ENCODE assay signal across 15 cellular contexts in genomic region chr7:149071182-149071635, GRCh38. TPM values are rescaled to one million over a fixed set of nuclear protein-coding genes. Genes with fewer than 3 reads are reported as not detected.
A peak's percentile ranks its signal among the peaks of the same experiment; 100 is the strongest.
DNase-seq lines count a peak whose midpoint lies in the region; ATAC-seq and TF ChIP-seq lines count a peak whose summit lies in the region.
"Had no signal": no experiment of that assay in that cellular context is flagged by ENCODE, and none has a peak within 500 bp of the region (broad histone marks: within the 10 kb centered on the region; RNA-seq: fewer than 3 reads in every experiment).

No MANE protein-coding gene starts in this region.

- POLR2A ChIA-PET in CD8-positive, alpha-beta T cell (lab: Charles Lee): no interaction called here
- POLR2A ChIA-PET in HCT116 (lab: Charles Lee) (interaction anchor here (0.9 kb wide), 1 partner anchor 13 kb away, joined by 3 read pairs; no protein-coding TSS in a partner anchor), WTC11 (lab: Charles Lee) (interaction anchor here (0.6 to 1.1 kb wide), 3 partner anchors 19 to 55 kb away, joined by 3 to 4 read pairs (median 3); partner anchors contain the start of genes PDIA4 and ZNF425)

- no CpG with 5 or more reads among the region's 29 CpGs for WGBS in neuronal stem cell (ENCODE audit: extremely low coverage in 2 of 2, insufficient read length in 2 of 2, insufficient replicate concordance in 1 of 2), 2 donors
- 95 to 97% methylated on average over 25 to 29 of the region's 29 CpGs for WGBS in lower leg skin, 2 donors

- CTCF ChIA-PET in CD8-positive, alpha-beta T cell (lab: Charles Lee): interaction anchor here (0.9 kb wide), 1 partner anchor 66 kb away, joined by 3 read pairs; no protein-coding TSS in a partner anchor
- CTCF ChIA-PET in HCT116 (lab: Charles Lee): interaction anchor here (0.5 to 1.6 kb wide), 7 partner anchors 13 to 355 kb away, joined by 3 to 6 read pairs (median 3); partner anchors contain the start of gene ZNF425
- CTCF ChIA-PET in WTC11 (lab: Charles Lee): interaction anchor here (0.5 to 2.5 kb wide), 36 partner anchors 9 to 382 kb away, joined by 3 to 18 read pairs (median 4); partner anchors contain the start of genes PDIA4, ZNF282, ZNF398 and ZNF425

- no peak for TF ChIP-seq CTCF in CD8-positive, alpha-beta T cell (IDR thresholded peaks at IDR 0.05)
- TF ChIP-seq CTCF in HCT116 (IDR thresholded peaks at IDR 0.05 in 2 of 3, conservative IDR thresholded peaks at IDR 0.05 in 1 of 3; ENCODE audit: borderline replicate concordance in 1 of 3, insufficient read depth in 1 of 3, low read depth in 2 of 3, low read length in 2 of 3) (no peak), WTC11 (IDR thresholded peaks at IDR 0.05) (no peak), lower leg skin (IDR thresholded peaks at IDR 0.05) (no peak)

- intact Hi-C loops in CD8-positive, alpha-beta T cell (cut with DNase I, micrococcal nuclease): no loop called here
- intact Hi-C loops in HCT116 (cut with micrococcal nuclease): no loop called here
- intact Hi-C loops in lower leg skin (cut with DNase I; ENCODE audit: low total_unique reads): no loop called here

- no peak for DNase-seq in CD8-positive, alpha-beta T cell
- DNase-seq in HCT116 (ENCODE audit: low read depth, low spot score) (no peak), WTC11 (ENCODE audit: low spot score) (no peak), neuronal stem cell (ENCODE audit: low spot score) (no peak), lower leg skin (ENCODE audit: low spot score in 2 of 2) (no peak), NCI-H1105 (lab: John Stamatoyannopoulos, UW) (no peak)
- DNase-seq: activated B cell treated with CpG ODN at 0.5 μM for 24 hours, body of pancreas, foreskin keratinocyte, NCI-H510A treated with DMSO at 0.1 percent for 48 hours had no signal

- no peaks in the 10 kb centered on the region for H4K20me1 ChIP-seq in HCT116 (ENCODE audit: insufficient read depth)

- H3K4ac ChIP-seq in neuronal stem cell (ENCODE audit: low read length): no peak overlapping the region

- no peaks in the 10 kb centered on the region for H3K4me1 ChIP-seq in CD8-positive, alpha-beta T cell (ENCODE audit: insufficient read depth, low read length)
- H3K4me1 ChIP-seq in HCT116 (ENCODE audit: control insufficient read depth in 1 of 2, insufficient read depth in 2 of 2, low read length in 2 of 2) (peaks cover 4 to 26% of the 10 kb centered on the region in 2 experiments; a peak in 3 of 4 replicates), neuronal stem cell (ENCODE audit: control insufficient read depth in 2 of 2, insufficient read depth in 1 of 2, low read depth in 1 of 2, low read length in 2 of 2) (no peaks in the 10 kb centered on the region)
- H3K4me1 ChIP-seq: body of pancreas had no signal

- H3K9me3 ChIP-seq in CD8-positive, alpha-beta T cell (ENCODE audit: low read length): no peaks in the 10 kb centered on the region
- no peaks in the 10 kb centered on the region for H3K9me3 ChIP-seq in HCT116 (ENCODE audit: control insufficient read depth in 1 of 2, insufficient read depth in 1 of 2, low read depth in 1 of 2, low read length in 2 of 2)
- H3K9me3 ChIP-seq in neuronal stem cell (replicated peaks in 1 of 2; ENCODE audit: control insufficient read depth in 2 of 2, insufficient read depth in 1 of 2, low read depth in 1 of 2, low read length in 2 of 2): no peaks in the 10 kb centered on the region
- H3K9me3 ChIP-seq: body of pancreas, SK-N-SH had no signal

- no peaks in the 10 kb centered on the region for H3K27me3 Mint-ChIP-seq in CD8-positive, alpha-beta T cell (ENCODE audit: low read depth)
- H3K27me3 Mint-ChIP-seq in WTC11 (ENCODE audit: low read depth): no peaks in the 10 kb centered on the region
- H3K27me3 Mint-ChIP-seq: activated B cell treated with CpG ODN at 0.5 μM for 24 hours; activated naive CD8-positive, alpha-beta T cell treated with anti-CD3 and anti-CD28 coated beads, Interleukin-2, amount 10 ng/mL, durations not matched to agents 7 days and 5 days had no signal

- peaks cover 18% of the 10 kb centered on the region for H3K36me3 ChIP-seq in CD8-positive, alpha-beta T cell (ENCODE audit: insufficient read depth, low read length)
- H3K36me3 ChIP-seq in HCT116 (ENCODE audit: control insufficient read depth in 1 of 2, insufficient read depth in 2 of 2, low read length in 2 of 2) (peaks cover 4 to 20% of the 10 kb centered on the region in 2 experiments; a peak in 3 of 4 replicates), neuronal stem cell (replicated peaks in 1 of 2; ENCODE audit: control insufficient read depth in 2 of 2, insufficient read depth in 2 of 2, low read length in 2 of 2) (peaks cover 29 to 78% of the 10 kb centered on the region in 2 donors)

- H3K4me2 ChIP-seq in HCT116 (ENCODE audit: low read length): peak overlapping the region; percentile 92
- H3K4me2 ChIP-seq in neuronal stem cell (ENCODE audit: insufficient read depth, low read length, poor library complexity, severe bottlenecking): no peak overlapping the region
- H3K4me2 ChIP-seq: hepatocyte, SK-N-SH had no signal

- peak; percentile 17 for ATAC-seq in CD8-positive, alpha-beta T cell
- ATAC-seq in HCT116 (no peak), WTC11 (no peak), GM21825 (IDR thresholded peaks at IDR 0.05; ENCODE audit: unreplicated experiment) (no peak)
- ATAC-seq: body of pancreas had no signal

- no peaks in the 10 kb centered on the region for H3K9me3 Mint-ChIP-seq in CD8-positive, alpha-beta T cell
- no peaks in the 10 kb centered on the region for H3K9me3 Mint-ChIP-seq in WTC11
- H3K9me3 Mint-ChIP-seq: activated B cell treated with CpG ODN at 0.5 μM for 24 hours; activated naive CD8-positive, alpha-beta T cell treated with anti-CD3 and anti-CD28 coated beads, Interleukin-2, amount 10 ng/mL, durations not matched to agents 7 days and 5 days; activated T-helper 2 cell treated with anti-CD3 and anti-CD28 coated beads, Interferon-gamma antibody, Interleukin-2, Interleukin-4, amounts not matched to agents 10 μg/mL and 5 μg/mL and 100 μg/mL, durations not matched to agents 14 hours and 24 hours and 36 hours had no signal

- no peak overlapping the region for H2BK5ac ChIP-seq in neuronal stem cell (ENCODE audit: low read length)

- BruUV-seq in HCT116 (replicated peaks; lab: Mats Ljungman, UMichigan): no TSS peak

- no peak overlapping the region for H2BK15ac ChIP-seq in neuronal stem cell (ENCODE audit: low read length)

- H2AFZ ChIP-seq in HCT116 (ENCODE audit: low read depth, low read length, poor library complexity, severe bottlenecking): no peak overlapping the region
- H2AFZ ChIP-seq in neuronal stem cell (ENCODE audit: low read length): no peak overlapping the region
- H2AFZ ChIP-seq: hepatocyte had no signal

- H3K79me2 ChIP-seq in HCT116 (ENCODE audit: insufficient read depth, low read length): peaks cover 40% of the 10 kb centered on the region
- H3K79me2 ChIP-seq: hepatocyte had no signal

- H3K23ac ChIP-seq in neuronal stem cell (ENCODE audit: low read depth, low read length, poor library complexity): no peak overlapping the region

- no peak overlapping the region for H2BK12ac ChIP-seq in neuronal stem cell (ENCODE audit: low read length)

- H3K18ac ChIP-seq in neuronal stem cell (ENCODE audit: low read length): no peak overlapping the region

- no peak overlapping the region for H3K4me3 ChIP-seq in CD8-positive, alpha-beta T cell (ENCODE audit: low read depth, low read length)
- peak overlapping the region; percentile 68 to 77 for H3K4me3 ChIP-seq in HCT116 (replicated peaks in 1 of 2; ENCODE audit: low read depth in 1 of 2, low read length in 2 of 2)
- no peak overlapping the region for H3K4me3 ChIP-seq in neuronal stem cell (ENCODE audit: low read length in 2 of 2)
- no peak overlapping the region for H3K4me3 ChIP-seq in lower leg skin (ENCODE audit: low read depth, poor library complexity, severe bottlenecking)
- H3K4me3 ChIP-seq: body of pancreas, hepatocyte had no signal

- H3K27ac Mint-ChIP-seq in CD8-positive, alpha-beta T cell: no peak overlapping the region
- no peak overlapping the region; the same call in 1 of the 2 replicates for H3K27ac Mint-ChIP-seq in WTC11
- H3K27ac Mint-ChIP-seq: activated B cell treated with CpG ODN at 0.5 μM for 24 hours; activated naive CD8-positive, alpha-beta T cell treated with anti-CD3 and anti-CD28 coated beads, Interleukin-2, amount 10 ng/mL, durations not matched to agents 7 days and 5 days had no signal

- no peak overlapping the region for H4K8ac ChIP-seq in neuronal stem cell (ENCODE audit: low read depth, low read length)

- peaks cover 3% of the 10 kb centered on the region for H3K4me1 Mint-ChIP-seq in CD8-positive, alpha-beta T cell (ENCODE audit: low read depth)
- peaks cover 7% of the 10 kb centered on the region; the same call in 1 of the 2 replicates for H3K4me1 Mint-ChIP-seq in WTC11

- no peak overlapping the region for H2BK120ac ChIP-seq in neuronal stem cell (ENCODE audit: low read depth, low read length)

- H3K9ac ChIP-seq in HCT116 (ENCODE audit: low read length): peak overlapping the region; percentile 79
- peak overlapping the region; percentile 44 for H3K9ac ChIP-seq in neuronal stem cell (ENCODE audit: low read depth, low read length, poor library complexity)
- H3K9ac ChIP-seq: SK-N-SH had no signal

- no peaks in the 10 kb centered on the region for H3K9me2 ChIP-seq in HCT116 (ENCODE audit: insufficient read depth)
- H3K9me2 ChIP-seq: SK-N-SH had no signal

- no peak overlapping the region for H2AK5ac ChIP-seq in neuronal stem cell (ENCODE audit: low read depth, low read length)

- peaks cover 9% of the 10 kb centered on the region for H3K79me1 ChIP-seq in neuronal stem cell (ENCODE audit: low read depth, low read length)

- no peak for TF ChIP-seq RAD21 in HCT116 (IDR thresholded peaks at IDR 0.05; ENCODE audit: low read depth)

- H4K91ac ChIP-seq in neuronal stem cell (ENCODE audit: low read depth, low read length, poor library complexity): peak overlapping the region; percentile 53

- RAD21 ChIA-PET in HCT116 (lab: Charles Lee; ENCODE audit: low non-redundant PET in 1 of 2, low total read pairs in 2 of 2, uncharacterized antibody in 2 of 2, unreplicated experiment in 2 of 2): no interaction called here

- H3K27me3 ChIP-seq in CD8-positive, alpha-beta T cell (ENCODE audit: insufficient read depth, low read length): no peaks in the 10 kb centered on the region
- H3K27me3 ChIP-seq in HCT116 (ENCODE audit: insufficient read depth, low read length) (no peaks in the 10 kb centered on the region), neuronal stem cell (ENCODE audit: control insufficient read depth in 3 of 3, insufficient read depth in 3 of 3, low read depth in 1 of 3, low read length in 3 of 3) (no peaks in the 10 kb centered on the region)
- H3K27me3 ChIP-seq: body of pancreas, foreskin keratinocyte, hepatocyte had no signal

- no peak for TF ChIP-seq POLR2A in HCT116 (IDR thresholded peaks at IDR 0.05; ENCODE audit: borderline replicate concordance, extremely low read depth, insufficient read depth, insufficient read length)
- no peak for TF ChIP-seq POLR2A in lower leg skin (IDR thresholded peaks at IDR 0.05)

- no peak overlapping the region for H3K4me3 Mint-ChIP-seq in CD8-positive, alpha-beta T cell
- H3K4me3 Mint-ChIP-seq in WTC11: no peak overlapping the region
- H3K4me3 Mint-ChIP-seq: activated B cell treated with CpG ODN at 0.5 μM for 24 hours had no signal

- no peak overlapping the region for H3K27ac ChIP-seq in CD8-positive, alpha-beta T cell (ENCODE audit: low read depth, low read length)
- H3K27ac ChIP-seq in HCT116 (ENCODE audit: low read depth, low read length) (peak overlapping the region; percentile 77), neuronal stem cell (replicated peaks; ENCODE audit: low read length) (no peak overlapping the region)
- H3K27ac ChIP-seq: body of pancreas, foreskin keratinocyte, hepatocyte had no signal

- H3K14ac ChIP-seq in neuronal stem cell (ENCODE audit: low read length): no peak overlapping the region

- H3K36me3 Mint-ChIP-seq in CD8-positive, alpha-beta T cell: peaks cover 44% of the 10 kb centered on the region
- peaks cover 41% of the 10 kb centered on the region for H3K36me3 Mint-ChIP-seq in WTC11

RNA-seq across cellular contexts. Expression of gene ZNF786, which starts 19.3 kb away (rescaled TPM):
- 1 to 10 TPM; 4.7 to 5.7 TPM for total RNA-seq in CD8-positive, alpha-beta T cell
- total RNA-seq in HCT116 (2021; ENCODE audit: unreplicated experiment) (8.5 TPM), WTC11 (2021) (11.4 to 13.0 TPM (median 11.8 TPM) in 3 replicates), lower leg skin (10 to 100 TPM in 3 of 4 donors, 1 to 10 TPM in 1; 8.3 to 19.1 (median 16.3) TPM)
- polyA plus RNA-seq in HCT116 (2012): 3.3 and 4.0 TPM in 2 replicates
- 6.2 TPM for polyA plus RNA-seq in neuronal stem cell (2013, experiment 1 of 2)
- 6.4 TPM for polyA plus RNA-seq in neuronal stem cell (2013, experiment 2 of 2)

RNA-seq across cellular contexts. Expression of gene PDIA4, which starts 42.9 kb away (rescaled TPM):
- 10 to 100 TPM; 12.0 to 14.5 TPM for total RNA-seq in CD8-positive, alpha-beta T cell
- total RNA-seq in HCT116 (2021; ENCODE audit: unreplicated experiment) (217 TPM), WTC11 (2021) (286 to 341 TPM (median 289 TPM) in 3 replicates), lower leg skin (10 to 100 TPM; 35.9 to 55.9 (median 47.9) TPM)
- polyA plus RNA-seq in HCT116 (2012): 146 and 173 TPM in 2 replicates
- polyA plus RNA-seq in neuronal stem cell (2013, experiment 1 of 2): 93.1 TPM
- 94.2 TPM for polyA plus RNA-seq in neuronal stem cell (2013, experiment 2 of 2)

RNA-seq across cellular contexts. Expression of gene ZNF425, which starts 54.9 kb away (rescaled TPM):
- total RNA-seq in CD8-positive, alpha-beta T cell: under 1 TPM; 0.52 to 0.56 TPM
- total RNA-seq in HCT116 (2021; ENCODE audit: unreplicated experiment): 2.1 TPM
- polyA plus RNA-seq in HCT116 (2012): 1.2 and 1.5 TPM in 2 replicates
- 3.8 to 5.8 TPM (median 4.9 TPM) in 3 replicates for total RNA-seq in WTC11 (2021)
- 3.2 TPM for polyA plus RNA-seq in neuronal stem cell (2013, experiment 1 of 2)
- 2.7 TPM for polyA plus RNA-seq in neuronal stem cell (2013, experiment 2 of 2)
- 1 to 10 TPM; 4.8 to 5.8 (median 5.4) TPM for total RNA-seq in lower leg skin

Comparison
In these comparisons a context has a peak if more than half of its experiments do, and no peak if none do; other contexts are left out.
1. H3K4me3 ChIP-seq: peak in HCT116 (2 of 2); none in CD8-positive, alpha-beta T cell (single experiment), neuronal stem cell (0 of 2) and lower leg skin (single experiment).